ENCODE assay signal across 9 cellular contexts in the genomic region with DNA sequence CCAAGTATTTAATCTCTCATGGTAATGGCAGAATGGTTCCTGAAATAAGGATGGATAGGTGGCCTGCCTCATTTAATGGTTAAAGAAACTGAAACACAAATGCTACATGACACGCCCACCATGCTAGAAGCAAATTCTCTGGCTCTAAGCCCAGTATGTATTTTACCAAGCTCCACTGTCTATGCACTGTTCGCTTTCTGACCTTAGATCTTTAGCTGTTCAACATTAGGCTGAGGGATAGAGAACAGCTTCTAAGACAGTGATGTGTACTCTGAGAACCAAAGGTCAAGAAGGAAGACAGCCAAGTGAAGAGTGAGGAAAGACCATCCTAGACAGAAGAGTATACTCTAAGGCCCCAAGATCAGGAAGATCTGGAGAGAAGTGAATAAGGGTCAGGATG. TPM values are rescaled to one million over a fixed set of nuclear protein-coding genes. Genes with fewer than 3 reads are reported as not detected.
DNase-seq lines count a peak whose midpoint lies in the region; ATAC-seq and TF ChIP-seq lines count a peak whose summit lies in the region.
"Had no signal": no experiment of that assay in that cellular context is flagged by ENCODE, and none has a peak within 500 bp of the region (broad histone marks: within the 10 kb centered on the region; RNA-seq: fewer than 3 reads in every experiment).

No MANE protein-coding gene starts in this region.

- no peak for DNase-seq in T-helper 2 cell treated with Interferon-gamma antibody and Interleukin-4, amounts not matched to agents 5 μg/mL and 100 μg/mL, for 36 hours (ENCODE audit: low spot score)
- DNase-seq in mesothelial cell of epicardium (ENCODE audit: low spot score in 2 of 2, unreplicated experiment in 2 of 2) (no peak), nucleus accumbens (lab: John Stamatoyannopoulos, UW) (no peak), HPDE6-E6E7 (ENCODE audit: extremely low spot score) (no peak), NCI-H146 (lab: John Stamatoyannopoulos, UW) (no peak), KG1 (lab: John Stamatoyannopoulos, UW) (no peak)

- H3K27ac Mint-ChIP-seq in T-helper 2 cell treated with Interferon-gamma antibody and Interleukin-4, amounts not matched to agents 5 μg/mL and 100 μg/mL, for 36 hours = peak overlapping the region; percentile 81
- peak overlapping the region; percentile 73 for H3K27ac Mint-ChIP-seq in mesothelial cell of epicardium

- H3K4me1 Mint-ChIP-seq in T-helper 2 cell treated with Interferon-gamma antibody and Interleukin-4, amounts not matched to agents 5 μg/mL and 100 μg/mL, for 36 hours (ENCODE audit: low read depth) = peaks cover 41% of the 10 kb centered on the region
- H3K4me1 Mint-ChIP-seq in mesothelial cell of epicardium = peaks cover 46% of the 10 kb centered on the region

- TF ChIP-seq CTCF in mesothelial cell of epicardium (IDR thresholded peaks at IDR 0.05; ENCODE audit: unreplicated experiment) = no peak

- H3K27me3 Mint-ChIP-seq in T-helper 2 cell treated with Interferon-gamma antibody and Interleukin-4, amounts not matched to agents 5 μg/mL and 100 μg/mL, for 36 hours (ENCODE audit: low read depth) = no peaks in the 10 kb centered on the region
- H3K27me3 Mint-ChIP-seq in mesothelial cell of epicardium (ENCODE audit: low read depth) = no peaks in the 10 kb centered on the region

- H3K4me3 Mint-ChIP-seq in T-helper 2 cell treated with Interferon-gamma antibody and Interleukin-4, amounts not matched to agents 5 μg/mL and 100 μg/mL, for 36 hours = peak overlapping the region; percentile 56
- no peak overlapping the region for H3K4me3 Mint-ChIP-seq in mesothelial cell of epicardium

- peaks cover 39% of the 10 kb centered on the region for H3K36me3 Mint-ChIP-seq in T-helper 2 cell treated with Interferon-gamma antibody and Interleukin-4, amounts not matched to agents 5 μg/mL and 100 μg/mL, for 36 hours (ENCODE audit: low read depth)
- H3K36me3 Mint-ChIP-seq in mesothelial cell of epicardium = peaks cover 16% of the 10 kb centered on the region

- ATAC-seq in GM18858 (IDR thresholded peaks at IDR 0.05; ENCODE audit: unreplicated experiment) = peak; percentile 46
- ATAC-seq in HG02759 (IDR thresholded peaks at IDR 0.05; ENCODE audit: unreplicated experiment) = peak; percentile 52

- no peaks in the 10 kb centered on the region for H3K9me3 Mint-ChIP-seq in T-helper 2 cell treated with Interferon-gamma antibody and Interleukin-4, amounts not matched to agents 5 μg/mL and 100 μg/mL, for 36 hours
- no peaks in the 10 kb centered on the region for H3K9me3 Mint-ChIP-seq in mesothelial cell of epicardium

RNA-seq across cellular contexts. Expression of gene FAM3C, which starts 26.6 kb away (rescaled TPM):
- total RNA-seq in mesothelial cell of epicardium = 76.4 to 82.7 TPM (median 78.2 TPM) in 3 replicates

RNA-seq across cellular contexts. Expression of gene WNT16, which starts 40.7 kb away (rescaled TPM):
- total RNA-seq in mesothelial cell of epicardium = 0.49 to 0.86 TPM (median 0.61 TPM) in 3 replicates
- total RNA-seq: SK-MEL-5 had no signal
